ENCODE assay signal across 20 cellular contexts in genomic region chr3:79005084-79005483, GRCh38.
DNase-seq lines count a peak whose midpoint lies in the region; TF ChIP-seq lines count a peak whose summit lies in the region.
"Had no signal": no experiment of that assay in that cellular context is flagged by ENCODE, and none has a peak within 500 bp of the region (broad histone marks: within the 10 kb centered on the region; RNA-seq: fewer than 3 reads in every experiment).

No MANE protein-coding gene starts in this region.

- peaks cover 44% of the 10 kb centered on the region for H3K4me1 Mint-ChIP-seq in endothelial cell (ENCODE audit: unreplicated experiment)
- H3K4me1 Mint-ChIP-seq: activated naive CD4-positive, alpha-beta T cell treated with anti-CD3 and anti-CD28 coated beads, Interleukin-2, amount 10 ng/mL, durations not matched to agents 7 days and 5 days; CD4-positive, CD25-positive, alpha-beta regulatory T cell; stimulated activated naive B cell treated with anti-CD40 and anti-IgM and Interleukin-4, amounts not matched to agents 10 μg/mL and 1 μg/mL and 100 μg/mL, for 72 hours had no signal

- H3K4me3 Mint-ChIP-seq in endothelial cell (ENCODE audit: unreplicated experiment) = no peak overlapping the region
- H3K4me3 Mint-ChIP-seq: activated naive CD4-positive, alpha-beta T cell treated with anti-CD3 and anti-CD28 coated beads, Interleukin-2, amount 10 ng/mL, durations not matched to agents 7 days and 5 days; CD4-positive, CD25-positive, alpha-beta regulatory T cell; stimulated activated naive B cell treated with anti-CD40 and anti-IgM and Interleukin-4, amounts not matched to agents 10 μg/mL and 1 μg/mL and 100 μg/mL, for 72 hours had no signal

- H3K27me3 Mint-ChIP-seq in endothelial cell (ENCODE audit: unreplicated experiment) = peaks cover 5% of the 10 kb centered on the region
- H3K27me3 Mint-ChIP-seq: activated naive CD4-positive, alpha-beta T cell treated with anti-CD3 and anti-CD28 coated beads, Interleukin-2, amount 10 ng/mL, durations not matched to agents 7 days and 5 days; CD4-positive, CD25-positive, alpha-beta regulatory T cell; stimulated activated naive B cell treated with anti-CD40 and anti-IgM and Interleukin-4, amounts not matched to agents 10 μg/mL and 1 μg/mL and 100 μg/mL, for 72 hours had no signal

- H3K27ac Mint-ChIP-seq in endothelial cell (ENCODE audit: unreplicated experiment) = peak overlapping the region; percentile 64
- H3K27ac Mint-ChIP-seq: activated naive CD4-positive, alpha-beta T cell treated with anti-CD3 and anti-CD28 coated beads, Interleukin-2, amount 10 ng/mL, durations not matched to agents 7 days and 5 days; CD4-positive, CD25-positive, alpha-beta regulatory T cell; stimulated activated naive B cell treated with anti-CD40 and anti-IgM and Interleukin-4, amounts not matched to agents 10 μg/mL and 1 μg/mL and 100 μg/mL, for 72 hours had no signal

- no peak for TF ChIP-seq CTCF in endothelial cell (IDR thresholded peaks at IDR 0.05; ENCODE audit: unreplicated experiment)

- no peaks in the 10 kb centered on the region for H3K9me3 Mint-ChIP-seq in endothelial cell (ENCODE audit: unreplicated experiment)
- H3K9me3 Mint-ChIP-seq: activated naive CD4-positive, alpha-beta T cell treated with anti-CD3 and anti-CD28 coated beads, Interleukin-2, amount 10 ng/mL, durations not matched to agents 7 days and 5 days; stimulated activated naive B cell treated with anti-CD40 and anti-IgM and Interleukin-4, amounts not matched to agents 10 μg/mL and 1 μg/mL and 100 μg/mL, for 72 hours had no signal

- peaks cover 8% of the 10 kb centered on the region for H3K36me3 Mint-ChIP-seq in endothelial cell (ENCODE audit: low read depth, unreplicated experiment)
- H3K36me3 Mint-ChIP-seq: activated naive CD4-positive, alpha-beta T cell treated with anti-CD3 and anti-CD28 coated beads, Interleukin-2, amount 10 ng/mL, durations not matched to agents 7 days and 5 days; CD4-positive, CD25-positive, alpha-beta regulatory T cell; stimulated activated naive B cell treated with anti-CD40 and anti-IgM and Interleukin-4, amounts not matched to agents 10 μg/mL and 1 μg/mL and 100 μg/mL, for 72 hours had no signal

- peak; percentile 88 for DNase-seq in EL
- no peak for DNase-seq in endothelial cell (ENCODE audit: low spot score)
- peak; percentile 27 for DNase-seq in pons (ENCODE audit: low spot score)
- DNase-seq in NCI-H1105 treated with DMSO at 0.1 percent for 48 hours (lab: John Stamatoyannopoulos, UW) = no peak
- no peak for DNase-seq in activated effector memory CD4-positive, alpha-beta T cell treated with Interleukin-2 at 50 U/mL for 16 hours
- no peak for DNase-seq in NCI-H345 treated with DMSO at 0.1 percent for 48 hours (lab: John Stamatoyannopoulos, UW; ENCODE audit: unreplicated experiment)
- DNase-seq: activated naive CD4-positive, alpha-beta T cell treated with anti-CD3 and anti-CD28 coated beads, Interleukin-2, amount 10 ng/mL, durations not matched to agents 7 days and 5 days; activated T-cell treated with anti-CD3 and anti-CD28 coated beads, Interleukin-2, amount 50 U/mL, for 48 hours; anterior cingulate cortex; CD4-positive, CD25-positive, alpha-beta regulatory T cell; colonic mucosa; foreskin keratinocyte; H7; islet precursor cell; NCI-H1092; NCI-H2107; NCI-H510A treated with DMSO at 0.1 percent for 48 hours; posterior cingulate gyrus; stimulated activated naive B cell treated with anti-CD40 and anti-IgM and Interleukin-4, amounts not matched to agents 10 μg/mL and 1 μg/mL and 100 μg/mL, for 72 hours had no signal

TF ChIP-seq in PFSK-1, 5 proteins besides CTCF, POLR2A, EP300 and RAD21:
- TF ChIP-seq SIN3A (IDR thresholded peaks at IDR 0.05; ENCODE audit: borderline replicate concordance, insufficient read depth, low read length) (peak; percentile 57; the same call in 1 of the 2 replicates), TAF1 (IDR thresholded peaks at IDR 0.05; ENCODE audit: borderline replicate concordance, insufficient read depth, low read length) (no peak), REST (IDR thresholded peaks at IDR 0.05; ENCODE audit: insufficient read depth in 1 of 2, low read depth in 2 of 2, low read length in 2 of 2) (0 out of 4 replicates have a peak, but pooled peaks of 1 of the 2 experiments have one; percentile 27), POLR2AphosphoS5 (IDR thresholded peaks at IDR 0.05; ENCODE audit: low read depth, low read length) (0 out of 2 replicates have a peak, but pooled peaks have one; percentile 26), FOXP2 (optimal IDR thresholded peaks at IDR 0.05; ENCODE audit: borderline replicate concordance, extremely low read depth, extremely low read length, insufficient read depth) (no peak)

Comparison
In these comparisons a context has a peak if more than half of its experiments do, and no peak if none do; other contexts are left out.
1. DNase-seq: peak in EL (single experiment) and pons (single experiment); none in endothelial cell (single experiment), NCI-H1105 treated with DMSO at 0.1 percent for 48 hours (single experiment), activated effector memory CD4-positive, alpha-beta T cell treated with Interleukin-2 at 50 U/mL for 16 hours (single experiment) and NCI-H345 treated with DMSO at 0.1 percent for 48 hours (single experiment).